In the genomic region with DNA sequence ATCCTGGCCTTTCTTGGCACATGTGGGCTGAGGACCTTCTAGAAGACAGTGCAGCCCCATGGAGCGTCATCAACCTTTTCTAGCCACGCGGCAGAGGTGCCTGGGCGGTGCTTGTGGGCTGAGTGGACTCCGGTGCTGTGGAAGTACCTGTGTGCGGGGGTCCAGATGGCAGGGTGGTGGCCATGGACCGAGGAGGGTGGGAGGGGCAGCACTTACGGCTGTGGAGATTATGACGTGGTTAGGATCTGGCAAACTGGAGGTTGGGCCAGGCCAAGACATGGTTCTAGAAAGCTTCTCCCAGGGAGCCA, we compare ENCODE assay signal across 22 cellular contexts. TPM values are rescaled to one million over a fixed set of nuclear protein-coding genes. Genes with fewer than 3 reads are reported as not detected.
DNase-seq lines count a peak whose midpoint lies in the region; ATAC-seq and TF ChIP-seq lines count a peak whose summit lies in the region.
"Had no signal": no experiment of that assay in that cellular context is flagged by ENCODE, and none has a peak within 500 bp of the region (broad histone marks: within the 10 kb centered on the region; RNA-seq: fewer than 3 reads in every experiment).

No MANE protein-coding gene starts in this region.

- H3F3A ChIP-seq in smooth muscle cell (ENCODE audit: low read depth), result peaks cover 2% of the 10 kb centered on the region

- peak overlapping the region; percentile 67 for H3K4me3 ChIP-seq in HAP-1
- peak overlapping the region; percentile 81 for H3K4me3 ChIP-seq in SK-N-MC
- H3K4me3 ChIP-seq in mesenchymal stem cell (ENCODE audit: insufficient read depth in 1 of 2, low read depth in 1 of 2, low read length in 2 of 2), result no peak overlapping the region
- no peak overlapping the region for H3K4me3 ChIP-seq in smooth muscle cell
- no peak overlapping the region for H3K4me3 ChIP-seq in effector memory CD4-positive, alpha-beta T cell (ENCODE audit: insufficient read depth, low read depth, low read length, poor library complexity, severe bottlenecking)
- H3K4me3 ChIP-seq: K562, skin epidermis, upper lobe of right lung had no signal

- H3K4ac ChIP-seq in mesenchymal stem cell (ENCODE audit: low read depth in 1 of 2, low read length in 2 of 2), result no peak overlapping the region

- no peak for ATAC-seq in stimulated activated naive CD8-positive, alpha-beta T cell treated with anti-CD3 and anti-CD28 coated beads, Interleukin-15, amount 100 ng/mL, for 72 hours
- ATAC-seq: K562, upper lobe of right lung had no signal

- no peak overlapping the region for H2AK5ac ChIP-seq in mesenchymal stem cell (ENCODE audit: low read length, severe bottlenecking)

- no peak overlapping the region for H2BK120ac ChIP-seq in mesenchymal stem cell (ENCODE audit: low read depth, low read length)

- H3K27ac Mint-ChIP-seq in stimulated activated naive CD8-positive, alpha-beta T cell treated with anti-CD3 and anti-CD28 coated beads, Interleukin-15, amount 100 ng/mL, for 72 hours, result no peak overlapping the region
- H3K27ac Mint-ChIP-seq: memory B cell; T-helper 2 cell treated with Interferon-gamma antibody and Interleukin-4, amounts not matched to agents 5 μg/mL and 100 μg/mL, for 36 hours had no signal

- no peak overlapping the region for H3K23ac ChIP-seq in mesenchymal stem cell (ENCODE audit: low read length in 2 of 2)

- H3K27ac ChIP-seq in SK-N-MC, result no peak overlapping the region
- H3K27ac ChIP-seq in mesenchymal stem cell (ENCODE audit: low read length, poor library complexity, severe bottlenecking), result no peak overlapping the region
- no peak overlapping the region for H3K27ac ChIP-seq in smooth muscle cell (ENCODE audit: low read depth)
- no peak overlapping the region for H3K27ac ChIP-seq in effector memory CD4-positive, alpha-beta T cell (ENCODE audit: insufficient read depth, low read length, poor library complexity, severe bottlenecking)
- H3K27ac ChIP-seq: skin epidermis, upper lobe of right lung had no signal

- H2AFZ ChIP-seq in mesenchymal stem cell (ENCODE audit: low read depth, low read length) (no peak overlapping the region), smooth muscle cell (ENCODE audit: low read depth) (no peak overlapping the region)

- no peak overlapping the region for H4K91ac ChIP-seq in mesenchymal stem cell (ENCODE audit: low read length)

- H2BK15ac ChIP-seq in mesenchymal stem cell (ENCODE audit: low read depth, poor library complexity, severe bottlenecking), result no peak overlapping the region

- no peak overlapping the region for H4K8ac ChIP-seq in mesenchymal stem cell (ENCODE audit: low read length)

- H3K27me3 Mint-ChIP-seq in stimulated activated naive CD8-positive, alpha-beta T cell treated with anti-CD3 and anti-CD28 coated beads, Interleukin-15, amount 100 ng/mL, for 72 hours, result peaks cover 73% of the 10 kb centered on the region

- peaks cover 65% of the 10 kb centered on the region for H4K20me1 ChIP-seq in smooth muscle cell (ENCODE audit: low read depth)

- H3K18ac ChIP-seq in mesenchymal stem cell (ENCODE audit: low read depth in 1 of 2, low read length in 2 of 2), result no peak overlapping the region

- no peak for DNase-seq in HAP-1 (ENCODE audit: low spot score in 2 of 2)
- DNase-seq in SK-N-MC (ENCODE audit: low read depth, low spot score), result no peak
- no peak for DNase-seq in mesenchymal stem cell
- DNase-seq in smooth muscle cell (lab: John Stamatoyannopoulos, UW; ENCODE audit: unreplicated experiment), result no peak
- no peak for DNase-seq in stimulated activated naive CD8-positive, alpha-beta T cell treated with anti-CD3 and anti-CD28 coated beads, Interleukin-15, amount 100 ng/mL, for 72 hours
- no peak for DNase-seq in activated naive CD4-positive, alpha-beta T cell treated with anti-CD3 and anti-CD28 coated beads, Interleukin-2, amount 50 U/mL, for 16 hours
- DNase-seq in effector memory CD4-positive, alpha-beta T cell, result no peak
- DNase-seq: activated CD4-positive, alpha-beta T cell treated with anti-CD3 and anti-CD28 coated beads for 4 hours; activated CD8-positive, alpha-beta memory T cell treated with anti-CD3 and anti-CD28 coated beads for 24 hours; activated gamma-delta T cell; Calu3; effector CD8-positive, alpha-beta T cell; NCI-H1092 treated with DMSO at 0.1 percent for 48 hours; NCI-H2029; NCI-H774; OCI-M1; stimulated activated CD4-positive, alpha-beta T cell treated with anti-CD3 and anti-CD28 coated beads, Interleukin-2, amount 100 ng/mL, for 24 hours had no signal

- in situ Hi-C loops in HAP-1 (cut with MboI; ENCODE audit: low sequenced_read_pairs), result no loop called here

- H3K27me3 ChIP-seq in HAP-1 (ENCODE audit: low read depth), result no peaks in the 10 kb centered on the region
- H3K27me3 ChIP-seq in mesenchymal stem cell (ENCODE audit: control insufficient read depth in 1 of 2, insufficient read depth in 1 of 2, low read length in 2 of 2), result peaks cover 0 to 75% of the 10 kb centered on the region in 2 experiments
- H3K27me3 ChIP-seq in smooth muscle cell (ENCODE audit: low read depth), result no peaks in the 10 kb centered on the region
- peaks cover 12% of the 10 kb centered on the region for H3K27me3 ChIP-seq in effector memory CD4-positive, alpha-beta T cell (replicated peaks; ENCODE audit: control insufficient read depth, insufficient read depth, low read length, poor library complexity, severe bottlenecking)

- peaks cover 14% of the 10 kb centered on the region for H3K79me2 ChIP-seq in smooth muscle cell (ENCODE audit: low read depth)

- H3K4me1 ChIP-seq in HAP-1 (peaks cover 19% of the 10 kb centered on the region), mesenchymal stem cell (ENCODE audit: control insufficient read depth, insufficient read depth, low read depth, low read length) (peaks cover 12% of the 10 kb centered on the region), smooth muscle cell (ENCODE audit: low read depth) (peaks cover 19% of the 10 kb centered on the region)
- H3K4me1 ChIP-seq in effector memory CD4-positive, alpha-beta T cell (ENCODE audit: control insufficient read depth, insufficient read depth, low read length, poor library complexity, severe bottlenecking), result peaks cover 5% of the 10 kb centered on the region

- no peaks in the 10 kb centered on the region for H3K4me1 Mint-ChIP-seq in stimulated activated naive CD8-positive, alpha-beta T cell treated with anti-CD3 and anti-CD28 coated beads, Interleukin-15, amount 100 ng/mL, for 72 hours
- H3K4me1 Mint-ChIP-seq: memory B cell had no signal

- no peak overlapping the region for H3K9ac ChIP-seq in SK-N-MC (ENCODE audit: insufficient read length)
- H3K9ac ChIP-seq in mesenchymal stem cell (ENCODE audit: low read length), result peak overlapping the region; percentile 42
- H3K9ac ChIP-seq in smooth muscle cell (ENCODE audit: low read depth), result no peak overlapping the region

- H3K14ac ChIP-seq in mesenchymal stem cell (ENCODE audit: low read length in 2 of 2), result peak overlapping the region in 1 of 2 experiments; percentile 26

- H3K4me3 Mint-ChIP-seq in stimulated activated naive CD8-positive, alpha-beta T cell treated with anti-CD3 and anti-CD28 coated beads, Interleukin-15, amount 100 ng/mL, for 72 hours, result no peak overlapping the region
- H3K4me3 Mint-ChIP-seq: T-helper 2 cell treated with Interferon-gamma antibody and Interleukin-4, amounts not matched to agents 5 μg/mL and 100 μg/mL, for 36 hours had no signal

- H3K4me2 ChIP-seq in mesenchymal stem cell (ENCODE audit: low read length, poor library complexity, severe bottlenecking) (no peak overlapping the region), smooth muscle cell (peak overlapping the region; percentile 90)

- TF ChIP-seq CTCF in smooth muscle cell (IDR thresholded peaks at IDR 0.05; ENCODE audit: borderline replicate concordance, insufficient read depth, poor library complexity, severe bottlenecking), result no peak

- H3K79me1 ChIP-seq in mesenchymal stem cell (replicated peaks; ENCODE audit: low read length, poor library complexity, severe bottlenecking), result no peaks in the 10 kb centered on the region

- 83% methylated on average over 9 of the region's 9 CpGs for WGBS in mesenchymal stem cell
- 86% methylated on average over 9 of the region's 9 CpGs for WGBS in smooth muscle cell (ENCODE audit: low lambda C conversion rate)

- no peak overlapping the region for H2BK5ac ChIP-seq in mesenchymal stem cell (ENCODE audit: low read depth, low read length, poor library complexity, severe bottlenecking)

- peaks cover 5% of the 10 kb centered on the region; the same call in 1 of the 2 replicates for H3K36me3 ChIP-seq in HAP-1 (replicated peaks)
- no peaks in the 10 kb centered on the region for H3K36me3 ChIP-seq in SK-N-MC (ENCODE audit: insufficient read depth, low read length)
- no peaks in the 10 kb centered on the region for H3K36me3 ChIP-seq in mesenchymal stem cell (ENCODE audit: control insufficient read depth in 1 of 2, insufficient read depth in 2 of 2, low read depth in 1 of 2, low read length in 2 of 2)
- no peaks in the 10 kb centered on the region for H3K36me3 ChIP-seq in smooth muscle cell (ENCODE audit: low read depth)
- H3K36me3 ChIP-seq in effector memory CD4-positive, alpha-beta T cell (ENCODE audit: control insufficient read depth, insufficient read depth, low read length), result no peaks in the 10 kb centered on the region
- H3K36me3 ChIP-seq: upper lobe of right lung had no signal

- H3K9me3 ChIP-seq in HAP-1 (no peaks in the 10 kb centered on the region), SK-N-MC (ENCODE audit: low read depth, low read length) (no peaks in the 10 kb centered on the region), mesenchymal stem cell (ENCODE audit: control insufficient read depth, low read length) (no peaks in the 10 kb centered on the region), smooth muscle cell (replicated peaks; ENCODE audit: low read depth) (no peaks in the 10 kb centered on the region)
- no peaks in the 10 kb centered on the region for H3K9me3 ChIP-seq in effector memory CD4-positive, alpha-beta T cell (ENCODE audit: control insufficient read depth, low read length)
- H3K9me3 ChIP-seq: upper lobe of right lung had no signal

- no peak overlapping the region for H2BK12ac ChIP-seq in mesenchymal stem cell (ENCODE audit: low read length in 2 of 2)

- H3K9me3 Mint-ChIP-seq in stimulated activated naive CD8-positive, alpha-beta T cell treated with anti-CD3 and anti-CD28 coated beads, Interleukin-15, amount 100 ng/mL, for 72 hours, result no peaks in the 10 kb centered on the region
- H3K9me3 Mint-ChIP-seq: memory B cell; T-helper 2 cell treated with Interferon-gamma antibody and Interleukin-4, amounts not matched to agents 5 μg/mL and 100 μg/mL, for 36 hours had no signal

RNA-seq across cellular contexts. Expression of gene TUB, which starts 2.0 kb away (rescaled TPM):
- 1.9 TPM for polyA plus RNA-seq in mesenchymal stem cell (2013, experiment 1 of 2)
- 1.9 TPM for polyA plus RNA-seq in mesenchymal stem cell (2013, experiment 2 of 2)
- 9.5 and 11.5 TPM in 2 replicates for total RNA-seq in smooth muscle cell
- 5.2 and 6.0 TPM in 2 replicates for polyA plus RNA-seq in smooth muscle cell
- total RNA-seq: K562 had no signal
- polyA plus RNA-seq: K562 had no signal

Comparison
In these comparisons a context has a peak if more than half of its experiments do, and no peak if none do; other contexts are left out.
1. H3K4me3 ChIP-seq: peak in HAP-1 (single experiment) and SK-N-MC (single experiment); none in mesenchymal stem cell (0 of 2), smooth muscle cell (single experiment) and effector memory CD4-positive, alpha-beta T cell (single experiment).